In the genomic region with DNA sequence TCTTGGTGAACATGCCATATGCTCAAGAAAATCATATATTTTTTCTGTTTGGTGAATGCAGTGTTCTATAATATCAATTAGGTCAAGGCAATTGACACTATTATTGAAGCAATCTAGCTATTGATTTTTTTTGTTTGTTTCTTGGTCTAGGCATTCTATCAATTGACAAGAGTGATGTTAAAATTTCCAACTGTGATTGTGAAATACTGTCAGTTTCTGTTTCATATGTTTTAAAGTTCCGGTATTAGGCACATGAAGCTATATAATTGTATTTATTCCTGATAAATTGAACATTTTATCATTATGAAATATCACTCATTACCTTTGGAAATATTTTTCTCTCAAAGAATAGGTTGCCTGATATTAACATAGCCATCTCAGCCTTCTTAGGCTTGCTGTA, we compare ENCODE assay signal across 5 cellular contexts.
"Had no signal": no experiment of that assay in that cellular context is flagged by ENCODE, and none has a peak within 500 bp of the region (broad histone marks: within the 10 kb centered on the region; RNA-seq: fewer than 3 reads in every experiment).

No MANE protein-coding gene starts in this region.

- H3K4me2 ChIP-seq: KMS-11 had no signal

- H3K9ac ChIP-seq: KMS-11 had no signal

- DNase-seq: KBM-7, KG1 had no signal

- FAIRE-seq: HTR-8/SVneo had no signal

- H3K27ac ChIP-seq: HL-60, KMS-11 had no signal
